7 cellular contexts compared by ENCODE assay signal in the genomic region with DNA sequence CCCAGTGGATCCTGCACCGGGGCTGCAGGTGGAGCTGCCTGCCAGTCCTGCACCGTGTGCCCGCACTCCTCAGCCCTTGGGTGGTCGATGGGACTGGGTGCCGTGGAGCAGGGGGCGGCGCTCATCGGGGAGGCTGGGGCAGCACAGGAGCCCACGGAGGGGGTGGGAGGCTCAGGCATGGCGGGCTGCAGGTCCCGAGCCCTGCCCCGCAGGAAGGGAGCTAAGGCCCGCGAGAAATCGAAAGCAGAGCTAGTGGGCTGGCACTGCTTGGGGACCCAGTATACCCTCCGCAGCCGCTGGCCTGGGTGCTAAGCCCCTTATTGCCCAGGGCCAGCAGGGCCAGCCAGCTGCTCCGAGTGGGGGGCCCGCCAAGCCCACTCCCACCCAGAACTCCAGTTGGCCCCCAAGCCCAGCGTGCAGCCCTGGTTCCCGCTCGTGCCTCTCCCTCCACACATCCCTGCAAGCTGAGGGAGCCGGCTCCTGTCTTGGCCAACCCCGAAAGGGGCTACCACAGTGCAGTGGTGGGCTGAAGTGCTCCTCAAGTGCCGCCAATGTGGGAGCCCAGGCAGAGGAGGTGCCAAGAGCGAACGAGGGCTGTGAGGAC. TPM values are rescaled to one million over a fixed set of nuclear protein-coding genes. Genes with fewer than 3 reads are reported as not detected.
"Had no signal": no experiment of that assay in that cellular context is flagged by ENCODE, and none has a peak within 500 bp of the region (broad histone marks: within the 10 kb centered on the region; RNA-seq: fewer than 3 reads in every experiment).

No MANE protein-coding gene starts in this region.

RNA-seq across cellular contexts. Expression of gene OR5AL1, which starts 10.5 kb away (rescaled TPM):
- total RNA-seq: K562, M059J, OCI-LY7, PC-9, RPMI7951, SJCRH30, SK-MEL-5 had no signal
- polyA plus RNA-seq: K562 had no signal

RNA-seq across cellular contexts. Expression of gene OR8U1, which starts 26.5 kb away (rescaled TPM):
- total RNA-seq: K562, M059J, OCI-LY7, PC-9, RPMI7951, SJCRH30, SK-MEL-5 had no signal
- polyA plus RNA-seq: K562 had no signal

RNA-seq across cellular contexts. Expression of gene OR8J1, which starts 47.9 kb away (rescaled TPM):
- total RNA-seq: K562, M059J, OCI-LY7, PC-9, RPMI7951, SJCRH30, SK-MEL-5 had no signal
- polyA plus RNA-seq: K562 had no signal

RNA-seq across cellular contexts. Expression of gene OR8K1, which starts 56.1 kb away (rescaled TPM):
- total RNA-seq: K562, M059J, OCI-LY7, PC-9, RPMI7951, SJCRH30, SK-MEL-5 had no signal
- polyA plus RNA-seq: K562 had no signal
